14 cellular contexts compared by ENCODE assay signal in genomic region chr2:67465623-67466022, GRCh38.
"Had no signal": no experiment of that assay in that cellular context is flagged by ENCODE, and none has a peak within 500 bp of the region (broad histone marks: within the 10 kb centered on the region; RNA-seq: fewer than 3 reads in every experiment).

No MANE protein-coding gene starts in this region.

- H3K9me3 ChIP-seq: esophagus muscularis mucosa, tibial artery had no signal

- ATAC-seq: activated naive CD8-positive, alpha-beta T cell treated with anti-CD3 and anti-CD28 coated beads, Interleukin-2, amount 50 U/mL, for 24 hours; left cardiac atrium; natural killer cell; stimulated activated memory B cell treated with anti-CD40 and anti-IgM and Interleukin-4, amounts not matched to agents 10 μg/mL and 1 μg/mL and 100 μg/mL, for 72 hours; WTC11 had no signal

- DNase-seq: activated CD4-positive, alpha-beta T cell treated with anti-CD3 and anti-CD28 coated beads, Interleukin-2, amount 10 ng/mL, durations not matched to agents 24 days and 14 days; activated naive CD4-positive, alpha-beta T cell treated with Interleukin-2 at 50 U/mL for 16 hours; activated naive CD8-positive, alpha-beta T cell treated with anti-CD3 and anti-CD28 coated beads, Interleukin-2, amount 50 U/mL, for 24 hours; dorsolateral prefrontal cortex; head of caudate nucleus; left cardiac atrium; natural killer cell; posterior cingulate gyrus; stimulated activated CD4-positive, alpha-beta T cell treated with anti-CD3 and anti-CD28 coated beads, Interleukin-1b, Interleukin-23, amount 100 ng/mL, for 48 hours; tibial artery had no signal

- H3K27ac ChIP-seq: dorsolateral prefrontal cortex, esophagus muscularis mucosa, tibial artery had no signal

- H3K36me3 ChIP-seq: esophagus muscularis mucosa, tibial artery had no signal

- H3K27me3 ChIP-seq: esophagus muscularis mucosa, tibial artery had no signal

- H3K4me3 ChIP-seq: dorsolateral prefrontal cortex, esophagus muscularis mucosa, lung, tibial artery had no signal

- H3K4me1 ChIP-seq: esophagus muscularis mucosa, tibial artery had no signal
